ENCODE assay signal across 12 cellular contexts in the genomic region with DNA sequence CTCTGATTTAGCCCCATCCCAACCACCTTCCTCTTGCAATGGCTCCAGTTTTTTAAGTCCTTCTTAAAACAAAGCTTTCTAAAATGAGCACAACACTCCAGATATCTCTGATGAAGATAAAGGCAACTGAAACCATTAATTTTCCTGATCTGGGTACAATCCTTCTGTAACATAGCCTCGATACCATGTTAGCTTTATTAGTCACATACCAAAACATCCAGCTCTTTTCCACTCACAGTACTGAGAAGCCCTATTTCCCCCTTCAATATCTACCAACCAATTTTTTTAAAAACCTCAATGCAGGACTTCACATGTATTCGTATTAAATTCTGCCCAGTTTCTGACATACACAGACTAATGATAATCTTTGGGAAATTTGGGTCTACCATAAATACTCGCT.
DNase-seq lines count a peak whose midpoint lies in the region; ATAC-seq and TF ChIP-seq lines count a peak whose summit lies in the region.
"Had no signal": no experiment of that assay in that cellular context is flagged by ENCODE, and none has a peak within 500 bp of the region (broad histone marks: within the 10 kb centered on the region; RNA-seq: fewer than 3 reads in every experiment).

No MANE protein-coding gene starts in this region.

- no peaks in the 10 kb centered on the region for H3K27me3 ChIP-seq in cardiac muscle cell
- no peaks in the 10 kb centered on the region for H3K27me3 ChIP-seq in heart left ventricle
- no peaks in the 10 kb centered on the region for H3K27me3 ChIP-seq in SJCRH30
- H3K27me3 ChIP-seq: heart right ventricle, right atrium auricular region, tibial nerve had no signal

- no peak overlapping the region for H3K4me3 ChIP-seq in cardiac muscle cell
- H3K4me3 ChIP-seq in heart left ventricle: no peak overlapping the region
- H3K4me3 ChIP-seq in fibroblast of the aortic adventitia (ENCODE audit: low read depth, low read length): no peak overlapping the region
- no peak overlapping the region for H3K4me3 ChIP-seq in SJCRH30
- H3K4me3 ChIP-seq: right atrium auricular region, tibial nerve had no signal

- H3K36me3 Mint-ChIP-seq in activated CD8-positive, alpha-beta T cell treated with anti-CD3 and anti-CD28 coated beads, Interleukin-2, amount 10 ng/mL, durations not matched to agents 7 days and 5 days (ENCODE audit: low read depth): peaks cover 5% of the 10 kb centered on the region

- peak in 1 of 2 donors; percentile 27 for DNase-seq in cardiac muscle cell (ENCODE audit: low read depth in 1 of 2, low spot score in 1 of 2)
- no peak for DNase-seq in heart left ventricle
- no peak for DNase-seq in activated CD8-positive, alpha-beta T cell treated with anti-CD3 and anti-CD28 coated beads, Interleukin-2, amount 10 ng/mL, durations not matched to agents 7 days and 5 days
- DNase-seq in fibroblast of the aortic adventitia (ENCODE audit: low read depth): peak; percentile 59
- no peak for DNase-seq in SJCRH30
- no peak for DNase-seq in NCI-H146 (lab: John Stamatoyannopoulos, UW)
- DNase-seq: heart right ventricle, NCI-H2029 had no signal

- no peaks in the 10 kb centered on the region for H3K9me3 Mint-ChIP-seq in activated CD8-positive, alpha-beta T cell treated with anti-CD3 and anti-CD28 coated beads, Interleukin-2, amount 10 ng/mL, durations not matched to agents 7 days and 5 days (ENCODE audit: insufficient read depth)

- H3K27me3 Mint-ChIP-seq in activated CD8-positive, alpha-beta T cell treated with anti-CD3 and anti-CD28 coated beads, Interleukin-2, amount 10 ng/mL, durations not matched to agents 7 days and 5 days (ENCODE audit: low read depth): no peaks in the 10 kb centered on the region

- peaks cover 29% of the 10 kb centered on the region for H3K4me1 Mint-ChIP-seq in activated CD8-positive, alpha-beta T cell treated with anti-CD3 and anti-CD28 coated beads, Interleukin-2, amount 10 ng/mL, durations not matched to agents 7 days and 5 days (ENCODE audit: low read depth)

- CTCF ChIA-PET in activated CD8-positive, alpha-beta T cell treated with anti-CD3 and anti-CD28 coated beads, Interleukin-2, amount 10 ng/mL, durations not matched to agents 7 days and 5 days (lab: Charles Lee): interaction anchor here (0.8 to 2.3 kb wide), 8 partner anchors 13 to 197 kb away, joined by 3 to 14 read pairs (median 3); no protein-coding TSS in a partner anchor

- H3K27ac ChIP-seq in cardiac muscle cell: peak overlapping the region; percentile 42
- H3K27ac ChIP-seq in heart left ventricle: no peak overlapping the region
- H3K27ac ChIP-seq in SJCRH30: no peak overlapping the region
- H3K27ac ChIP-seq: right atrium auricular region, tibial nerve had no signal

- H3K27ac Mint-ChIP-seq in activated CD8-positive, alpha-beta T cell treated with anti-CD3 and anti-CD28 coated beads, Interleukin-2, amount 10 ng/mL, durations not matched to agents 7 days and 5 days: peak overlapping the region; percentile 90

- H3K4me1 ChIP-seq in cardiac muscle cell (ENCODE audit: low read depth) (peaks cover 40% of the 10 kb centered on the region), heart left ventricle (peaks cover 0 to 66% (median 26%) of the 10 kb centered on the region in 12 donors), SJCRH30 (no peaks in the 10 kb centered on the region)

- 84 to 91% (median 87%) methylated on average over 3 of the region's 3 CpGs for WGBS in heart left ventricle, 4 donors

- POLR2A ChIA-PET in activated CD8-positive, alpha-beta T cell treated with anti-CD3 and anti-CD28 coated beads, Interleukin-2, amount 10 ng/mL, durations not matched to agents 7 days and 5 days (lab: Charles Lee): interaction anchor here (0.6 to 1.5 kb wide), 5 partner anchors 23 to 963 kb away, joined by 3 to 6 read pairs (median 4); no protein-coding TSS in a partner anchor

- no peak for TF ChIP-seq POLR2A in heart left ventricle (IDR thresholded peaks at IDR 0.05)

- intact Hi-C loops in heart left ventricle (cut with DNase I): no loop called here

- peak overlapping the region; percentile 78 for H3K4me3 Mint-ChIP-seq in activated CD8-positive, alpha-beta T cell treated with anti-CD3 and anti-CD28 coated beads, Interleukin-2, amount 10 ng/mL, durations not matched to agents 7 days and 5 days

- no peak for ATAC-seq in heart left ventricle
- no peak for ATAC-seq in activated CD8-positive, alpha-beta T cell treated with anti-CD3 and anti-CD28 coated beads, Interleukin-2, amount 10 ng/mL, durations not matched to agents 7 days and 5 days
- no peak for ATAC-seq in GM21576 (IDR thresholded peaks at IDR 0.05; ENCODE audit: unreplicated experiment)
- no peak for ATAC-seq in esophagus mucosa

- H3K36me3 ChIP-seq in cardiac muscle cell (no peaks in the 10 kb centered on the region), heart left ventricle (no peaks in the 10 kb centered on the region), SJCRH30 (no peaks in the 10 kb centered on the region)
- H3K36me3 ChIP-seq: heart right ventricle, right atrium auricular region, tibial nerve had no signal

- TF ChIP-seq CTCF in cardiac muscle cell (IDR thresholded peaks at IDR 0.05; ENCODE audit: low read depth, low read length) (no peak), heart left ventricle (IDR thresholded peaks at IDR 0.05) (no peak), fibroblast of the aortic adventitia (IDR thresholded peaks at IDR 0.05; ENCODE audit: insufficient read depth, low read length) (no peak)

- no peaks in the 10 kb centered on the region for H3K9me3 ChIP-seq in cardiac muscle cell (ENCODE audit: low read depth)
- H3K9me3 ChIP-seq in heart left ventricle: no peaks in the 10 kb centered on the region
- no peaks in the 10 kb centered on the region for H3K9me3 ChIP-seq in SJCRH30 (replicated peaks)
- H3K9me3 ChIP-seq: heart right ventricle, right atrium auricular region, tibial nerve had no signal
